Comparison of ENCODE assay signal across 17 cellular contexts in genomic region chr10:69220041-69220451, GRCh38. TPM values are rescaled to one million over a fixed set of nuclear protein-coding genes. Genes with fewer than 3 reads are reported as not detected.
DNase-seq lines count a peak whose midpoint lies in the region; ATAC-seq, FAIRE-seq and TF ChIP-seq lines count a peak whose summit lies in the region.
"Had no signal": no experiment of that assay in that cellular context is flagged by ENCODE, and none has a peak within 500 bp of the region (broad histone marks: within the 10 kb centered on the region; RNA-seq: fewer than 3 reads in every experiment).

A gene with protein sequence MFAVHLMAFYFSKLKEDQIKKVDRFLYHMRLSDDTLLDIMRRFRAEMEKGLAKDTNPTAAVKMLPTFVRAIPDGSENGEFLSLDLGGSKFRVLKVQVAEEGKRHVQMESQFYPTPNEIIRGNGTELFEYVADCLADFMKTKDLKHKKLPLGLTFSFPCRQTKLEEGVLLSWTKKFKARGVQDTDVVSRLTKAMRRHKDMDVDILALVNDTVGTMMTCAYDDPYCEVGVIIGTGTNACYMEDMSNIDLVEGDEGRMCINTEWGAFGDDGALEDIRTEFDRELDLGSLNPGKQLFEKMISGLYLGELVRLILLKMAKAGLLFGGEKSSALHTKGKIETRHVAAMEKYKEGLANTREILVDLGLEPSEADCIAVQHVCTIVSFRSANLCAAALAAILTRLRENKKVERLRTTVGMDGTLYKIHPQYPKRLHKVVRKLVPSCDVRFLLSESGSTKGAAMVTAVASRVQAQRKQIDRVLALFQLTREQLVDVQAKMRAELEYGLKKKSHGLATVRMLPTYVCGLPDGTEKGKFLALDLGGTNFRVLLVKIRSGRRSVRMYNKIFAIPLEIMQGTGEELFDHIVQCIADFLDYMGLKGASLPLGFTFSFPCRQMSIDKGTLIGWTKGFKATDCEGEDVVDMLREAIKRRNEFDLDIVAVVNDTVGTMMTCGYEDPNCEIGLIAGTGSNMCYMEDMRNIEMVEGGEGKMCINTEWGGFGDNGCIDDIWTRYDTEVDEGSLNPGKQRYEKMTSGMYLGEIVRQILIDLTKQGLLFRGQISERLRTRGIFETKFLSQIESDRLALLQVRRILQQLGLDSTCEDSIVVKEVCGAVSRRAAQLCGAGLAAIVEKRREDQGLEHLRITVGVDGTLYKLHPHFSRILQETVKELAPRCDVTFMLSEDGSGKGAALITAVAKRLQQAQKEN (plus strand): TSS chr10:69220332. CDS start chr10:69220436, 104 bp downstream.

- BruUV-seq in HepG2 (replicated peaks; lab: Mats Ljungman, UMichigan), result no TSS peak

- intact Hi-C loops in activated T-helper 2 cell treated with anti-CD3 and anti-CD28 coated beads, Interferon-gamma antibody, Interleukin-2, Interleukin-4, amounts not matched to agents 10 μg/mL and 5 μg/mL and 100 μg/mL, durations not matched to agents 14 hours and 24 hours and 36 hours (cut with micrococcal nuclease), result loop anchor here (5.0 to 10.0 kb wide), 3 partner anchors 95 to 223 kb away; partner anchors contain the start of gene VPS26A
- intact Hi-C loops in HepG2 (cut with micrococcal nuclease; ENCODE audit: unreplicated experiment), result no loop called here
- intact Hi-C loops in CD4-positive, alpha-beta T cell (cut with DNase I, micrococcal nuclease), result loop anchor here (5.0 to 10.0 kb wide), 2 partner anchors 38 to 215 kb away; partner anchors contain the start of gene SUPV3L1 (in 1 of the 2)

- H3K27me3 ChIP-seq in HepG2 (ENCODE audit: control insufficient read depth in 1 of 2, insufficient read depth in 2 of 2, low read length in 2 of 2) (no peaks in the 10 kb centered on the region; a peak in 1 of 5 replicates), smooth muscle cell (ENCODE audit: low read depth) (no peaks in the 10 kb centered on the region)
- H3K27me3 ChIP-seq in CD4-positive, alpha-beta T cell (ENCODE audit: control insufficient read depth, insufficient read depth, low read length), result no peaks in the 10 kb centered on the region

- no peak for TF ChIP-seq RAD21 in HepG2 (CRISPR knock-in tag; IDR thresholded peaks at IDR 0.05)

- H3K9me3 Mint-ChIP-seq in activated T-helper 2 cell treated with anti-CD3 and anti-CD28 coated beads, Interferon-gamma antibody, Interleukin-2, Interleukin-4, amounts not matched to agents 10 μg/mL and 5 μg/mL and 100 μg/mL, durations not matched to agents 14 hours and 24 hours and 36 hours, result no peaks in the 10 kb centered on the region
- H3K9me3 Mint-ChIP-seq in CD4-positive, alpha-beta T cell, result no peaks in the 10 kb centered on the region
- H3K9me3 Mint-ChIP-seq: immature natural killer cell; stimulated activated naive CD8-positive, alpha-beta T cell treated with anti-CD3 and anti-CD28 coated beads, Interleukin-15, amount 100 ng/mL, for 72 hours had no signal

- peak; percentile 67 for DNase-seq in LoVo (ENCODE audit: low spot score)
- no peak for DNase-seq in activated T-helper 2 cell treated with anti-CD3 and anti-CD28 coated beads, Interferon-gamma antibody, Interleukin-2, Interleukin-4, amounts not matched to agents 10 μg/mL and 5 μg/mL and 100 μg/mL, durations not matched to agents 14 hours and 24 hours and 36 hours (ENCODE audit: low spot score)
- DNase-seq in HepG2 (ENCODE audit: low spot score), result peak; percentile 53
- DNase-seq in smooth muscle cell (lab: John Stamatoyannopoulos, UW; ENCODE audit: unreplicated experiment), result no peak
- no peak for DNase-seq in T-helper 9 cell
- no peak for DNase-seq in CD4-positive, alpha-beta T cell
- DNase-seq: activated CD4-positive, alpha-beta T cell treated with anti-CD3 and anti-CD28 coated beads, Interleukin-2, amount 50 U/mL, for 1 hour; activated gamma-delta T cell treated with Interleukin-2 at 50 U/mL for 16 hours; CD4-positive, alpha-beta memory T cell; GOT3; immature natural killer cell; naive B cell; NCI-H2171; stimulated activated naive CD8-positive, alpha-beta T cell treated with anti-CD3 and anti-CD28 coated beads, Interleukin-15, amount 100 ng/mL, for 72 hours had no signal

- H4K20me1 ChIP-seq in HepG2 (ENCODE audit: insufficient read depth, low read length) (no peaks in the 10 kb centered on the region), smooth muscle cell (ENCODE audit: low read depth) (no peaks in the 10 kb centered on the region)

- no peaks in the 10 kb centered on the region for H3K36me3 ChIP-seq in HepG2 (replicated peaks in 1 of 2; ENCODE audit: control insufficient read depth in 1 of 2, insufficient read depth in 2 of 2, low read length in 2 of 2)
- H3K36me3 ChIP-seq in smooth muscle cell (ENCODE audit: low read depth), result no peaks in the 10 kb centered on the region

- H3K4me2 ChIP-seq in HepG2 (ENCODE audit: low read depth, low read length) (peak within 1 kb of the TSS; percentile 86), smooth muscle cell (no peak within 1 kb of the TSS)

- TF ChIP-seq CTCF in HepG2 (CRISPR knock-in tag; IDR thresholded peaks at IDR 0.05) (no peak), smooth muscle cell (IDR thresholded peaks at IDR 0.05; ENCODE audit: borderline replicate concordance, insufficient read depth, poor library complexity, severe bottlenecking) (no peak)
- TF ChIP-seq CTCF in CD4-positive, alpha-beta T cell (IDR thresholded peaks at IDR 0.05), result no peak

- POLR2A ChIA-PET in HepG2 (lab: Yijun Ruan, JAX), result interaction anchor here (0.6 to 1.7 kb wide), 7 partner anchors 9 to 63 kb away, joined by 3 to 12 read pairs (median 4); partner anchors contain the start of gene SUPV3L1
- POLR2A ChIA-PET in CD4-positive, alpha-beta T cell (lab: Charles Lee), result no interaction called here

- peaks cover 45% of the 10 kb centered on the region for H3K4me1 Mint-ChIP-seq in activated T-helper 2 cell treated with anti-CD3 and anti-CD28 coated beads, Interferon-gamma antibody, Interleukin-2, Interleukin-4, amounts not matched to agents 10 μg/mL and 5 μg/mL and 100 μg/mL, durations not matched to agents 14 hours and 24 hours and 36 hours (ENCODE audit: low read depth)
- peaks cover 37% of the 10 kb centered on the region for H3K4me1 Mint-ChIP-seq in CD4-positive, alpha-beta T cell (ENCODE audit: low read depth)

- no peaks in the 10 kb centered on the region for H3K36me3 Mint-ChIP-seq in activated T-helper 2 cell treated with anti-CD3 and anti-CD28 coated beads, Interferon-gamma antibody, Interleukin-2, Interleukin-4, amounts not matched to agents 10 μg/mL and 5 μg/mL and 100 μg/mL, durations not matched to agents 14 hours and 24 hours and 36 hours (ENCODE audit: low read depth)
- no peaks in the 10 kb centered on the region for H3K36me3 Mint-ChIP-seq in CD4-positive, alpha-beta T cell (ENCODE audit: low read depth)
- H3K36me3 Mint-ChIP-seq: CD4-positive, alpha-beta memory T cell; immature natural killer cell; naive B cell had no signal

- no peak within 1 kb of the TSS for H3K4me3 Mint-ChIP-seq in activated T-helper 2 cell treated with anti-CD3 and anti-CD28 coated beads, Interferon-gamma antibody, Interleukin-2, Interleukin-4, amounts not matched to agents 10 μg/mL and 5 μg/mL and 100 μg/mL, durations not matched to agents 14 hours and 24 hours and 36 hours (ENCODE audit: low read depth)
- H3K4me3 Mint-ChIP-seq in CD4-positive, alpha-beta T cell, result no peak within 1 kb of the TSS
- H3K4me3 Mint-ChIP-seq: immature natural killer cell, naive B cell had no signal

- FAIRE-seq in HepG2 (lab: Jason Lieb, UNC), result no peak
- FAIRE-seq: frontal cortex, G401.6 had no signal

- TF ChIP-seq EP300 in HepG2 (IDR thresholded peaks at IDR 0.05; ENCODE audit: low read depth in 2 of 2, low read length in 2 of 2) (no peak), HepG2 (CRISPR knock-in tag; IDR thresholded peaks at IDR 0.05; ENCODE audit: borderline replicate concordance) (no peak)

- CTCF ChIA-PET in HepG2 (lab: Yijun Ruan, JAX; ENCODE audit: low intra/inter-chr PET ratio, low total read pairs), result no interaction called here
- CTCF ChIA-PET in CD4-positive, alpha-beta T cell (lab: Charles Lee), result no interaction called here

- H3K9ac ChIP-seq in HepG2 (ENCODE audit: insufficient read depth, low read depth, low read length), result peak within 1 kb of the TSS; percentile 60
- H3K9ac ChIP-seq in smooth muscle cell (ENCODE audit: low read depth), result no peak within 1 kb of the TSS

- peak; percentile 76 for ATAC-seq in HepG2
- no peak for ATAC-seq in HG03139 (IDR thresholded peaks at IDR 0.05; ENCODE audit: unreplicated experiment)
- ATAC-seq in CD4-positive, alpha-beta T cell (ENCODE audit: poor library complexity), result no peak
- ATAC-seq: stimulated activated naive CD8-positive, alpha-beta T cell treated with anti-CD3 and anti-CD28 coated beads, Interleukin-15, amount 100 ng/mL, for 72 hours had no signal

- H3K27ac ChIP-seq in HepG2 (ENCODE audit: extremely low read length, insufficient read depth, low read length), result peak within 1 kb of the TSS; percentile 77
- H3K27ac ChIP-seq in smooth muscle cell (ENCODE audit: low read depth), result no peak within 1 kb of the TSS
- H3K27ac ChIP-seq in CD4-positive, alpha-beta T cell (ENCODE audit: low read depth, low read length), result no peak within 1 kb of the TSS

- H3K79me2 ChIP-seq in HepG2 (ENCODE audit: insufficient read depth, low read length) (peaks cover 3% of the 10 kb centered on the region), smooth muscle cell (ENCODE audit: low read depth) (no peaks in the 10 kb centered on the region)

- H3K4me1 ChIP-seq in HepG2 (ENCODE audit: insufficient read depth, low read length), result peaks cover 75% of the 10 kb centered on the region
- no peaks in the 10 kb centered on the region for H3K4me1 ChIP-seq in smooth muscle cell (ENCODE audit: low read depth)

- 0% methylated on average over 8 of the region's 8 CpGs for WGBS in HepG2 (ENCODE audit: low lambda C conversion rate)
- WGBS in smooth muscle cell (ENCODE audit: low lambda C conversion rate), result 90% methylated on average over 8 of the region's 8 CpGs

- H3F3A ChIP-seq in smooth muscle cell (ENCODE audit: low read depth), result no peaks in the 10 kb centered on the region

- TF ChIP-seq POLR2A in HepG2 (IDR thresholded peaks at IDR 0.05; ENCODE audit: insufficient read depth in 1 of 2, low read depth in 2 of 2, low read length in 2 of 2), result peak; percentile 91

- H3K4me3 ChIP-seq in HepG2 (replicated peaks in 1 of 3; ENCODE audit: insufficient read depth in 1 of 3, low read depth in 2 of 3, low read length in 3 of 3) (peak within 1 kb of the TSS; percentile 51 to 71 (median 57)), smooth muscle cell (peak within 1 kb of the TSS; percentile 24)

- peak within 1 kb of the TSS; percentile 37 for H2AFZ ChIP-seq in HepG2 (ENCODE audit: low read length)
- H2AFZ ChIP-seq in smooth muscle cell (ENCODE audit: low read depth), result no peak within 1 kb of the TSS

- H3K9me3 ChIP-seq in HepG2 (ENCODE audit: low read length) (no peaks in the 10 kb centered on the region), smooth muscle cell (replicated peaks; ENCODE audit: low read depth) (no peaks in the 10 kb centered on the region)
- no peaks in the 10 kb centered on the region for H3K9me3 ChIP-seq in CD4-positive, alpha-beta T cell (ENCODE audit: control insufficient read depth, low read length)

- no peaks in the 10 kb centered on the region for H3K27me3 Mint-ChIP-seq in activated T-helper 2 cell treated with anti-CD3 and anti-CD28 coated beads, Interferon-gamma antibody, Interleukin-2, Interleukin-4, amounts not matched to agents 10 μg/mL and 5 μg/mL and 100 μg/mL, durations not matched to agents 14 hours and 24 hours and 36 hours (ENCODE audit: low read depth)
- H3K27me3 Mint-ChIP-seq in CD4-positive, alpha-beta T cell, result no peaks in the 10 kb centered on the region
- H3K27me3 Mint-ChIP-seq: CD4-positive, alpha-beta memory T cell had no signal

- in situ Hi-C loops in HepG2 (cut with HindIII; ENCODE audit: extremely low pct_ligation_motif_present, low pct_unique_long_range_greater_than_20kb), result no loop called here

- peak within 1 kb of the TSS; percentile 75 for H3K27ac Mint-ChIP-seq in activated T-helper 2 cell treated with anti-CD3 and anti-CD28 coated beads, Interferon-gamma antibody, Interleukin-2, Interleukin-4, amounts not matched to agents 10 μg/mL and 5 μg/mL and 100 μg/mL, durations not matched to agents 14 hours and 24 hours and 36 hours
- no peak within 1 kb of the TSS for H3K27ac Mint-ChIP-seq in CD4-positive, alpha-beta T cell

RNA-seq across cellular contexts. Expression of the gene that starts here (rescaled TPM):
- total RNA-seq in activated T-helper 2 cell treated with anti-CD3 and anti-CD28 coated beads, Interferon-gamma antibody, Interleukin-2, Interleukin-4, amounts not matched to agents 10 μg/mL and 5 μg/mL and 100 μg/mL, durations not matched to agents 14 hours and 24 hours and 36 hours, result 0.09 and 0.11 TPM in 2 replicates
- total RNA-seq in HepG2 (2016; rRNA removed; fragmentation: Illumina TruSeq; extraction: Trizol) (5.1 and 12.4 TPM in 2 replicates), smooth muscle cell (0.09 TPM in 1 of 2 replicates, not detected in the other)
- 0.97 and 1.4 TPM in 2 replicates for total RNA-seq in HepG2 (2016; cell fraction: cytosol; rRNA removed; fragmentation: Illumina TruSeq; extraction: Trizol; ENCODE audit: low read depth)
- total RNA-seq in HepG2 (2016; cell fraction: insoluble cytoplasmic fraction; rRNA removed; fragmentation: Illumina TruSeq; extraction: Trizol), result 4.2 and 12.6 TPM in 2 replicates
- 0.62 and 1.8 TPM in 2 replicates for total RNA-seq in HepG2 (2016; cell fraction: membrane; rRNA removed; fragmentation: Illumina TruSeq; extraction: Trizol)
- 12.0 and 12.7 TPM in 2 replicates for total RNA-seq in HepG2 (2016; cell fraction: nucleus; rRNA removed; fragmentation: Illumina TruSeq; extraction: Trizol)
- polyA plus RNA-seq in HepG2 (2011; rRNA removed) (8.1 and 10.1 TPM in 2 replicates), smooth muscle cell (0.27 TPM in 1 of 2 replicates, not detected in the other)
- polyA plus RNA-seq in HepG2 (2011; cell fraction: cytosol; rRNA removed), result 6.7 and 7.2 TPM in 2 replicates
- polyA plus RNA-seq in HepG2 (2011; cell fraction: nucleus; rRNA removed), result 18.6 and 25.4 TPM in 2 replicates
- polyA plus RNA-seq in HepG2 (2012), result 8.5 and 11.3 TPM in 2 replicates
- polyA plus RNA-seq in HepG2 (2016; cell fraction: cytosol; fragmentation: Illumina TruSeq; extraction: Trizol; ENCODE audit: low read depth), result 0.33 and 0.90 TPM in 2 replicates
- polyA plus RNA-seq in HepG2 (2016; cell fraction: insoluble cytoplasmic fraction; fragmentation: Illumina TruSeq; extraction: Trizol; ENCODE audit: low read depth), result 3.2 and 3.3 TPM in 2 replicates
- 0.48 and 0.57 TPM in 2 replicates for polyA plus RNA-seq in HepG2 (2016; cell fraction: membrane; fragmentation: Illumina TruSeq; extraction: Trizol; ENCODE audit: low read depth)
- polyA plus RNA-seq in HepG2 (2016; cell fraction: nucleus; fragmentation: Illumina TruSeq; extraction: Trizol; ENCODE audit: insufficient read depth, low read depth), result 11.3 and 14.6 TPM in 2 replicates
- 1.0 and 9.3 TPM in 2 replicates for polyA minus RNA-seq in HepG2 (2011; rRNA and poly(A)+ RNA removed; ENCODE audit: low replicate concordance)
- 6.2 and 7.9 TPM in 2 replicates for polyA minus RNA-seq in HepG2 (2011; cell fraction: cytosol; rRNA and poly(A)+ RNA removed)
- polyA minus RNA-seq in HepG2 (2011; cell fraction: nucleus; rRNA and poly(A)+ RNA removed), result 9.5 and 15.7 TPM in 2 replicates
- total RNA-seq in CD4-positive, alpha-beta T cell, result 1 to 10 TPM; 3.1 to 4.5 TPM

Comparison
In these comparisons a context has a peak if more than half of its experiments do, and no peak if none do; other contexts are left out.
1. DNase-seq: peak in LoVo (single experiment) and HepG2 (single experiment); none in activated T-helper 2 cell treated with anti-CD3 and anti-CD28 coated beads, Interferon-gamma antibody, Interleukin-2, Interleukin-4, amounts not matched to agents 10 μg/mL and 5 μg/mL and 100 μg/mL, durations not matched to agents 14 hours and 24 hours and 36 hours (single experiment), smooth muscle cell (single experiment), T-helper 9 cell (single experiment) and CD4-positive, alpha-beta T cell (0 of 10).